ENCODE assay signal across 22 cellular contexts in genomic region chr2:56239437-56239836, GRCh38. TPM values are rescaled to one million over a fixed set of nuclear protein-coding genes. Genes with fewer than 3 reads are reported as not detected.
DNase-seq lines count a peak whose midpoint lies in the region; ATAC-seq and TF ChIP-seq lines count a peak whose summit lies in the region.
"Had no signal": no experiment of that assay in that cellular context is flagged by ENCODE, and none has a peak within 500 bp of the region (broad histone marks: within the 10 kb centered on the region; RNA-seq: fewer than 3 reads in every experiment).

No MANE protein-coding gene starts in this region.

- ATAC-seq in mucosa of descending colon (peak; percentile 72), HG03175 (IDR thresholded peaks at IDR 0.05; ENCODE audit: unreplicated experiment) (no peak), GM19395 (IDR thresholded peaks at IDR 0.05; ENCODE audit: unreplicated experiment) (no peak)
- ATAC-seq: foreskin keratinocyte, GM23338, left lung had no signal

- no peaks in the 10 kb centered on the region for H3K36me3 ChIP-seq in mucosa of descending colon (ENCODE audit: low read depth)
- H3K36me3 ChIP-seq in WERI-Rb-1, result no peaks in the 10 kb centered on the region
- H3K36me3 ChIP-seq: left lung had no signal

- no peaks in the 10 kb centered on the region for H3K9me3 ChIP-seq in mucosa of descending colon
- H3K9me3 ChIP-seq in WERI-Rb-1 (ENCODE audit: severe bottlenecking), result no peaks in the 10 kb centered on the region

- H3K27me3 ChIP-seq in WERI-Rb-1 (ENCODE audit: insufficient read depth, low read depth, severe bottlenecking), result no peaks in the 10 kb centered on the region
- H3K27me3 ChIP-seq: foreskin keratinocyte, left lung had no signal

- no peak overlapping the region for H3K27ac ChIP-seq in WERI-Rb-1
- H3K27ac ChIP-seq: foreskin keratinocyte, KMS-11, left lung had no signal

- intact Hi-C loops in mucosa of descending colon (cut with DNase I, micrococcal nuclease), result no loop called here

- H3K4me3 ChIP-seq in mucosa of descending colon (no peak overlapping the region), WERI-Rb-1 (ENCODE audit: low read depth, low read length) (no peak overlapping the region)
- H3K4me3 ChIP-seq: GM23338, left lung had no signal

- no peak for TF ChIP-seq CTCF in mucosa of descending colon (IDR thresholded peaks at IDR 0.05)
- TF ChIP-seq CTCF in WERI-Rb-1 (IDR thresholded peaks at IDR 0.05; ENCODE audit: low read depth, low read length), result no peak

- H3K4me1 ChIP-seq in mucosa of descending colon (ENCODE audit: low read depth), result no peaks in the 10 kb centered on the region
- H3K4me1 ChIP-seq: foreskin keratinocyte, left lung had no signal

- DNase-seq in DMS153 treated with DMSO at 0.1 percent for 48 hours (lab: John Stamatoyannopoulos, UW; ENCODE audit: unreplicated experiment), result peak; percentile 23
- peak; percentile 58 for DNase-seq in LHCN-M2 (ENCODE audit: low read depth)
- DNase-seq in astrocyte of the hippocampus (ENCODE audit: low read depth, low spot score), result peak; percentile 4
- DNase-seq in mucosa of descending colon, result peak in 1 of 3 donors; percentile 28
- no peak for DNase-seq in occipital lobe (lab: John Stamatoyannopoulos, UW)
- no peak for DNase-seq in WERI-Rb-1
- DNase-seq: activated CD4-positive, CD25-positive, alpha-beta regulatory T cell; caudate nucleus; endodermal cell; foreskin keratinocyte; GF-D8; left lung; NCI-H1436 treated with DMSO at 0.1 percent for 48 hours; SIG-M5; stimulated activated CD4-positive, alpha-beta T cell treated with anti-CD3 and anti-CD28 coated beads, Interleukin-4, amount 100 ng/mL, for 1 hour; substantia nigra; T-helper 2 cell had no signal

RNA-seq across cellular contexts. Expression of gene CCDC85A, which starts 55.6 kb away (rescaled TPM):
- total RNA-seq in LHCN-M2 (2014; rRNA removed) (0.57 and 1.9 TPM in 2 replicates), mucosa of descending colon (1 to 10 TPM in 1 of 3 donors, under 1 TPM in 2; 0.41 to 2.7 (median 0.49) TPM), occipital lobe (38.8 TPM)
- 1.7 TPM for polyA plus RNA-seq in LHCN-M2 (2012)
- total RNA-seq: activated T-helper 1 cell treated with anti-CD3 and anti-CD28 coated beads, Interleukin-12 subunit alpha, Interleukin-12 subunit beta, Interleukin-2, Interleukin-4 antibody, amounts not matched to agents 30 ng/mL and 10 ng/mL and 1 ng/mL, durations not matched to agents 14 hours and 24 hours and 36 hours had no signal

Comparison
In these comparisons a context has a peak if more than half of its experiments do, and no peak if none do; other contexts are left out.
1. DNase-seq: peak in DMS153 treated with DMSO at 0.1 percent for 48 hours (single experiment), LHCN-M2 (single experiment) and astrocyte of the hippocampus (single experiment); none in occipital lobe (single experiment) and WERI-Rb-1 (single experiment).
2. RNA of gene CCDC85A, which starts 55.6 kb away (total RNA-seq): 38.8 TPM in occipital lobe (single experiment); 0.57 to 1.9 TPM in LHCN-M2 and 0.41 to 2.7 TPM in mucosa of descending colon; every median in the first group is over 10 times any median in the second.